12 cellular contexts compared by ENCODE assay signal in genomic region chr13:85725433-85725832, GRCh38.
"Had no signal": no experiment of that assay in that cellular context is flagged by ENCODE, and none has a peak within 500 bp of the region (broad histone marks: within the 10 kb centered on the region; RNA-seq: fewer than 3 reads in every experiment).

No MANE protein-coding gene starts in this region.

- H3K4me3 ChIP-seq: lower lobe of right lung, ovary, upper lobe of right lung had no signal

- DNase-seq: activated effector memory CD4-positive, alpha-beta T cell treated with anti-CD3 and anti-CD28 coated beads, Interleukin-2, amount 50 U/mL, for 16 hours; activated T-cell treated with anti-CD3 and anti-CD28 coated beads, Interleukin-2, amount 50 U/mL, for 24 hours; amygdala; brain microvascular endothelial cell; endodermal cell; hypothalamus; lower lobe of right lung; ovary; stimulated activated CD4-positive, alpha-beta T cell treated with anti-CD3 and anti-CD28 coated beads, Interleukin-4, amount 100 ng/mL, for 24 hours; upper lobe of right lung had no signal

- H3K27ac ChIP-seq: brain microvascular endothelial cell, lower lobe of right lung, ovary, upper lobe of right lung had no signal

- H3K4me1 ChIP-seq: lower lobe of right lung, upper lobe of right lung had no signal

- ATAC-seq: activated naive CD4-positive, alpha-beta T cell treated with anti-CD3 and anti-CD28 coated beads, Interleukin-2, amount 50 U/mL, for 72 hours; esophagus mucosa; upper lobe of right lung had no signal

- H3K9me3 ChIP-seq: lower lobe of right lung, ovary, upper lobe of right lung had no signal
